Comparison of ENCODE assay signal across 13 cellular contexts in genomic region chr11:67027943-67028542, GRCh38. TPM values are rescaled to one million over a fixed set of nuclear protein-coding genes. Genes with fewer than 3 reads are reported as not detected.
DNase-seq lines count a peak whose midpoint lies in the region; ATAC-seq, FAIRE-seq and TF ChIP-seq lines count a peak whose summit lies in the region.
"Had no signal": no experiment of that assay in that cellular context is flagged by ENCODE, and none has a peak within 500 bp of the region (broad histone marks: within the 10 kb centered on the region; RNA-seq: fewer than 3 reads in every experiment).

No MANE protein-coding gene starts in this region.

- DNase-seq in GM12891 (ENCODE audit: insufficient read length, low spot score) = no peak
- DNase-seq in epithelial cell of esophagus (ENCODE audit: low read depth) = peak; percentile 38
- DNase-seq in A673 (ENCODE audit: low spot score) = no peak
- DNase-seq in NCI-H1105 (lab: John Stamatoyannopoulos, UW) = no peak
- no peak for DNase-seq in ACHN
- no peak for DNase-seq in DMS153 (lab: John Stamatoyannopoulos, UW)
- DNase-seq: left ventricle myocardium inferior, NCI-H774, T-helper 17 cell had no signal

- intact Hi-C loops in A673 (cut with micrococcal nuclease; ENCODE audit: unreplicated experiment) = no loop called here

- no peaks in the 10 kb centered on the region for H3K9me3 ChIP-seq in A673 (ENCODE audit: low read depth, low read length, poor library complexity, severe bottlenecking)
- H3K9me3 ChIP-seq: left ventricle myocardium inferior had no signal

- no peaks in the 10 kb centered on the region for H3K27me3 ChIP-seq in A673 (replicated peaks; ENCODE audit: insufficient read depth, low read depth, low read length, poor library complexity)

- in situ Hi-C loops in ACHN (cut with HindIII; ENCODE audit: low pct_ligation_motif_present, low pct_unique_long_range_greater_than_20kb, low sequenced_read_pairs) = no loop called here

- ATAC-seq in GM21423 (IDR thresholded peaks at IDR 0.05; ENCODE audit: unreplicated experiment) = peak; percentile 65
- ATAC-seq in HG03439 (IDR thresholded peaks at IDR 0.05; ENCODE audit: unreplicated experiment) = peak; percentile 73
- ATAC-seq: T-helper 17 cell had no signal

- no TSS peak for BruUV-seq in A673 (replicated peaks; lab: Mats Ljungman, UMichigan)

- H3K4me1 ChIP-seq in A673 (ENCODE audit: insufficient read depth, low read length, poor library complexity, severe bottlenecking) = peaks cover 9% of the 10 kb centered on the region

- CTCF ChIA-PET in A673 (lab: Charles Lee) = no interaction called here

- TF ChIP-seq POLR2A in GM12891 (IDR thresholded peaks at IDR 0.05; ENCODE audit: low read depth, low read length) = no peak

- no peak overlapping the region for H3K27ac ChIP-seq in A673 (ENCODE audit: low read depth, low read length, poor library complexity, severe bottlenecking)
- H3K27ac ChIP-seq: left ventricle myocardium inferior had no signal

- TF ChIP-seq CTCF in epithelial cell of esophagus (IDR thresholded peaks at IDR 0.05; ENCODE audit: insufficient read depth, low read depth, low read length, missing control alignments) (no peak), A673 (conservative IDR thresholded peaks at IDR 0.05; ENCODE audit: low read depth, low read length) (no peak)

- POLR2A ChIA-PET in A673 (lab: Charles Lee; ENCODE audit: low non-redundant PET) = no interaction called here

- peak; percentile 94 for FAIRE-seq in GM12891 (lab: Jason Lieb, UNC)

- H3K4me3 ChIP-seq in epithelial cell of esophagus (ENCODE audit: low read length) (no peak overlapping the region), A673 (ENCODE audit: low read depth, low read length, poor library complexity, severe bottlenecking) (no peak overlapping the region)
- H3K4me3 ChIP-seq: left ventricle myocardium inferior had no signal

- H3K36me3 ChIP-seq in A673 (ENCODE audit: insufficient read depth, low read length, poor library complexity, severe bottlenecking) = no peaks in the 10 kb centered on the region
- H3K36me3 ChIP-seq: left ventricle myocardium inferior had no signal

TF ChIP-seq in GM12891, 5 proteins besides CTCF, POLR2A, EP300 and RAD21:
- no peak for TF ChIP-seq POU2F2 (IDR thresholded peaks at IDR 0.05; ENCODE audit: low read depth, low read length)
- no peak for TF ChIP-seq SPI1 (IDR thresholded peaks at IDR 0.05; ENCODE audit: low read depth, low read length)
- TF ChIP-seq POLR2AphosphoS5 (IDR thresholded peaks at IDR 0.05; ENCODE audit: low read depth, low read length) = no peak
- no peak for TF ChIP-seq TAF1 (IDR thresholded peaks at IDR 0.05; ENCODE audit: low read depth, low read length)
- no peak for TF ChIP-seq PAX5 (IDR thresholded peaks at IDR 0.05; ENCODE audit: insufficient read depth, low read length, severe bottlenecking)

RNA-seq across cellular contexts. Expression of gene SYT12, which starts 5.1 kb away (rescaled TPM):
- polyA plus RNA-seq in GM12891 (2012; ENCODE audit: low read depth, missing spikeins) = 0.46 TPM
- total RNA-seq in A673 (2021) = 2.3 and 3.1 TPM in 2 replicates
- total RNA-seq: T-helper 17 cell had no signal

RNA-seq across cellular contexts. Expression of gene RHOD, which starts 28.6 kb away (rescaled TPM):
- 0.18 TPM for polyA plus RNA-seq in GM12891 (2012; ENCODE audit: low read depth, missing spikeins)
- total RNA-seq in A673 (2021) = 0.83 and 0.88 TPM in 2 replicates
- total RNA-seq: T-helper 17 cell had no signal

RNA-seq across cellular contexts. Expression of gene C11orf86, which starts 52.9 kb away (rescaled TPM):
- not detected for polyA plus RNA-seq in GM12891 (2012; ENCODE audit: low read depth, missing spikeins)
- not detected in 2 replicates for total RNA-seq in A673 (2021)
- total RNA-seq: cardiac septum, left ventricle myocardium inferior, T-helper 17 cell, urinary bladder had no signal
- polyA plus RNA-seq: urinary bladder had no signal
